In genomic region chr2:28687640-28688039, GRCh38 we compare ENCODE assay signal across 20 cellular contexts.
A peak's percentile ranks its signal among the peaks of the same experiment; 100 is the strongest.
DNase-seq lines count a peak whose midpoint lies in the region; ATAC-seq, FAIRE-seq and TF ChIP-seq lines count a peak whose summit lies in the region.
"Had no signal": no experiment of that assay in that cellular context is flagged by ENCODE, and none has a peak within 500 bp of the region (broad histone marks: within the 10 kb centered on the region; RNA-seq: fewer than 3 reads in every experiment).

No MANE protein-coding gene starts in this region.

- H3K9me3 Mint-ChIP-seq in natural killer cell treated with Interleukin-12 subunit alpha and Interleukin-12 subunit beta and Interleukin-15 and Interleukin-18, amount 100 ng/mL, for 72 hours = no peaks in the 10 kb centered on the region
- H3K9me3 Mint-ChIP-seq in natural killer cell = no peaks in the 10 kb centered on the region
- no peaks in the 10 kb centered on the region for H3K9me3 Mint-ChIP-seq in CD4-positive, alpha-beta T cell
- H3K9me3 Mint-ChIP-seq: CD8-positive, alpha-beta memory T cell had no signal

- CTCF ChIA-PET in CD4-positive, alpha-beta T cell (lab: Charles Lee) = interaction anchor here (0.7 kb wide), 1 partner anchor 11 kb away, joined by 3 read pairs; no protein-coding TSS in a partner anchor

- no peaks in the 10 kb centered on the region for H3K27me3 ChIP-seq in esophagus (ENCODE audit: control insufficient read depth in 1 of 2, insufficient read depth in 2 of 2, low read length in 2 of 2)
- H3K27me3 ChIP-seq in CD4-positive, alpha-beta T cell (ENCODE audit: control insufficient read depth, insufficient read depth, low read length) = no peaks in the 10 kb centered on the region
- H3K27me3 ChIP-seq in suprapubic skin = no peaks in the 10 kb centered on the region
- H3K27me3 ChIP-seq: BLaER1 treated with 17β-estradiol and CSF1 and Interleukin-3, amounts not matched to agents 10 nM and 100 nM; SJSA1 had no signal

- no peak for TF ChIP-seq CTCF in natural killer cell (IDR thresholded peaks at IDR 0.05)
- TF ChIP-seq CTCF in CD4-positive, alpha-beta T cell (IDR thresholded peaks at IDR 0.05) = no peak
- TF ChIP-seq CTCF in suprapubic skin (IDR thresholded peaks at IDR 0.05) = no peak

- FAIRE-seq in RCC 7860 (lab: Jason Lieb, UNC) = peak; percentile 21
- FAIRE-seq in urothelium cell line (lab: Jason Lieb, UNC) = no peak
- FAIRE-seq: HTR-8/SVneo had no signal

- intact Hi-C loops in natural killer cell (cut with micrococcal nuclease) = no loop called here
- intact Hi-C loops in CD4-positive, alpha-beta T cell (cut with DNase I, micrococcal nuclease) = loop anchor here in 1 of 2 experiments (10.0 kb wide), 1 partner anchor 63 kb away; no protein-coding TSS in a partner anchor

- peak overlapping the region; percentile 66 to 89 for H3K27ac ChIP-seq in esophagus (ENCODE audit: low read depth in 2 of 2, low read length in 1 of 2)
- no peak overlapping the region for H3K27ac ChIP-seq in CD4-positive, alpha-beta T cell (ENCODE audit: low read depth, low read length)
- H3K27ac ChIP-seq in suprapubic skin = no peak overlapping the region
- H3K27ac ChIP-seq: BLaER1 treated with 17β-estradiol and CSF1 and Interleukin-3, amounts not matched to agents 10 nM and 100 nM; HL-60; SJSA1 had no signal

- no peaks in the 10 kb centered on the region for H3K36me3 ChIP-seq in esophagus (ENCODE audit: control insufficient read depth in 2 of 2, insufficient read depth in 2 of 2, low read length in 1 of 2)
- no peaks in the 10 kb centered on the region for H3K36me3 ChIP-seq in suprapubic skin
- H3K36me3 ChIP-seq: BLaER1 treated with 17β-estradiol and CSF1 and Interleukin-3, amounts not matched to agents 10 nM and 100 nM; SJSA1 had no signal

- no peak for TF ChIP-seq POLR2A in suprapubic skin (IDR thresholded peaks at IDR 0.05)

- ATAC-seq in natural killer cell treated with Interleukin-12 subunit alpha and Interleukin-12 subunit beta and Interleukin-15 and Interleukin-18, amount 100 ng/mL, for 72 hours = no peak
- ATAC-seq in natural killer cell (no peak), GM21723 (IDR thresholded peaks at IDR 0.05; ENCODE audit: unreplicated experiment) (no peak)
- ATAC-seq in CD4-positive, alpha-beta T cell (ENCODE audit: poor library complexity) = no peak

- H3K4me1 Mint-ChIP-seq in natural killer cell treated with Interleukin-12 subunit alpha and Interleukin-12 subunit beta and Interleukin-15 and Interleukin-18, amount 100 ng/mL, for 72 hours (ENCODE audit: low read depth in 2 of 2) = peaks cover 16 to 47% of the 10 kb centered on the region in 2 donors
- no peaks in the 10 kb centered on the region for H3K4me1 Mint-ChIP-seq in natural killer cell
- peaks cover 6% of the 10 kb centered on the region for H3K4me1 Mint-ChIP-seq in CD4-positive, alpha-beta T cell (ENCODE audit: low read depth)

- no peaks in the 10 kb centered on the region for H3K36me3 Mint-ChIP-seq in natural killer cell treated with Interleukin-12 subunit alpha and Interleukin-12 subunit beta and Interleukin-15 and Interleukin-18, amount 100 ng/mL, for 72 hours
- H3K36me3 Mint-ChIP-seq in natural killer cell = no peaks in the 10 kb centered on the region
- no peaks in the 10 kb centered on the region for H3K36me3 Mint-ChIP-seq in CD4-positive, alpha-beta T cell (ENCODE audit: low read depth)
- H3K36me3 Mint-ChIP-seq: CD8-positive, alpha-beta memory T cell; IgD-negative memory B cell had no signal

- H3K27ac Mint-ChIP-seq in natural killer cell treated with Interleukin-12 subunit alpha and Interleukin-12 subunit beta and Interleukin-15 and Interleukin-18, amount 100 ng/mL, for 72 hours = peak overlapping the region; percentile 12 to 99
- H3K27ac Mint-ChIP-seq in natural killer cell = no peak overlapping the region
- no peak overlapping the region for H3K27ac Mint-ChIP-seq in CD4-positive, alpha-beta T cell
- H3K27ac Mint-ChIP-seq: IgD-negative memory B cell had no signal

- peaks cover 3 to 15% of the 10 kb centered on the region in 2 donors for H3K4me1 ChIP-seq in esophagus (ENCODE audit: control insufficient read depth in 2 of 2, insufficient read depth in 2 of 2, low read length in 1 of 2)
- H3K4me1 ChIP-seq in suprapubic skin = peaks cover 13% of the 10 kb centered on the region

- H3K4me3 ChIP-seq in esophagus (ENCODE audit: low read depth in 1 of 2, low read length in 2 of 2) (no peak overlapping the region), suprapubic skin (no peak overlapping the region)
- H3K4me3 ChIP-seq: BLaER1 treated with 17β-estradiol and CSF1 and Interleukin-3, amounts not matched to agents 10 nM and 100 nM; SJSA1 had no signal

- POLR2A ChIA-PET in CD4-positive, alpha-beta T cell (lab: Charles Lee) = no interaction called here

- TF ChIP-seq EP300 in suprapubic skin (IDR thresholded peaks at IDR 0.05) = no peak

- no peaks in the 10 kb centered on the region for H3K27me3 Mint-ChIP-seq in natural killer cell treated with Interleukin-12 subunit alpha and Interleukin-12 subunit beta and Interleukin-15 and Interleukin-18, amount 100 ng/mL, for 72 hours
- no peaks in the 10 kb centered on the region for H3K27me3 Mint-ChIP-seq in natural killer cell (ENCODE audit: low read depth in 2 of 2)
- H3K27me3 Mint-ChIP-seq in CD4-positive, alpha-beta T cell = no peaks in the 10 kb centered on the region

- H3K4me3 Mint-ChIP-seq in natural killer cell treated with Interleukin-12 subunit alpha and Interleukin-12 subunit beta and Interleukin-15 and Interleukin-18, amount 100 ng/mL, for 72 hours = no peak overlapping the region
- no peak overlapping the region for H3K4me3 Mint-ChIP-seq in natural killer cell
- no peak overlapping the region for H3K4me3 Mint-ChIP-seq in CD4-positive, alpha-beta T cell
- H3K4me3 Mint-ChIP-seq: CD8-positive, alpha-beta memory T cell; IgD-negative memory B cell had no signal

- WGBS in esophagus, 2 donors = 88 to 96% methylated on average over 5 of the region's 5 CpGs
- WGBS in suprapubic skin = 91% methylated on average over 5 of the region's 5 CpGs

- no peaks in the 10 kb centered on the region for H3K9me3 ChIP-seq in esophagus (ENCODE audit: control insufficient read depth in 2 of 2, insufficient read depth in 1 of 2, low read depth in 1 of 2, low read length in 1 of 2)
- H3K9me3 ChIP-seq in CD4-positive, alpha-beta T cell (ENCODE audit: control insufficient read depth, low read length) = no peaks in the 10 kb centered on the region
- H3K9me3 ChIP-seq in suprapubic skin = no peaks in the 10 kb centered on the region
- H3K9me3 ChIP-seq: BLaER1 treated with 17β-estradiol and CSF1 and Interleukin-3, amounts not matched to agents 10 nM and 100 nM; SJSA1 had no signal

- DNase-seq in natural killer cell treated with Interleukin-12 subunit alpha and Interleukin-12 subunit beta and Interleukin-15 and Interleukin-18, amount 100 ng/mL, for 72 hours (ENCODE audit: low spot score) = no peak
- DNase-seq in natural killer cell (no peak), RCC 7860 (ENCODE audit: low spot score) (peak; percentile 44), urothelium cell line (ENCODE audit: low spot score) (peak; percentile 48), suprapubic skin (ENCODE audit: low spot score in 2 of 2) (no peak)
- no peak for DNase-seq in CD4-positive, alpha-beta T cell
- DNase-seq: CD8-positive, alpha-beta memory T cell; DMS53; H7; NCI-H1105; NCI-H2081; NCI-H510A; NCI-H774 had no signal

Comparison
In these comparisons a context has a peak if more than half of its experiments do, and no peak if none do; other contexts are left out.
1. H3K27ac Mint-ChIP-seq: peak in natural killer cell treated with Interleukin-12 subunit alpha and Interleukin-12 subunit beta and Interleukin-15 and Interleukin-18, amount 100 ng/mL, for 72 hours (2 of 2); none in natural killer cell (0 of 2) and CD4-positive, alpha-beta T cell (single experiment).
2. DNase-seq: peak in RCC 7860 (single experiment) and urothelium cell line (single experiment); none in natural killer cell treated with Interleukin-12 subunit alpha and Interleukin-12 subunit beta and Interleukin-15 and Interleukin-18, amount 100 ng/mL, for 72 hours (single experiment), natural killer cell (single experiment), CD4-positive, alpha-beta T cell (0 of 10) and suprapubic skin (0 of 2).
3. H3K27ac ChIP-seq: peak in esophagus (2 of 2); none in CD4-positive, alpha-beta T cell (single experiment) and suprapubic skin (single experiment).